1 cellular context compared by ENCODE assay signal in the genomic region with DNA sequence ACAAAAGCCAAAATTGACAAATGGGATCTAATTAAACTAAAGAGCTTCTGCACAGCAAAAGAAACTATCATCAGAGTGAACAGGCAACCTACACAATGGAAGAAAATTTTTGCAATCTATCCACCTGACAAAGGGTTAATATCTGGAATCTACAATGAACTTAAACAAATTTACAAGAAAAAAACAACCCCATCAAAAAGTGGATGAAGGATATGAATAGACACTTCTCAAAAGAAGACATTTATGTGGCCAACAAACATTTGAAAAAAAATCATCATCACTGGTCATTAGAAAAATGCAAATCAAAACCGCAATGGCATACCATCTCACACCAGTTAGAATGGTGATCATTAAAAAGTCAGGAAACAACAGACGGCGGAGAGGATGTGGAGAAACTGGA.
TF ChIP-seq lines count a peak whose summit lies in the region.
"Not testable (repeated sequence)": the region's sequence is repeated elsewhere in the genome, so short reads cannot be mapped to it uniquely, and the experiment has no call there.

No MANE protein-coding gene starts in this region.

- CTCF ChIA-PET in HEK293 (lab: Yijun Ruan, JAX) = not testable (repeated sequence)

- not testable (repeated sequence) for H3K36me3 ChIP-seq in HEK293 (ENCODE audit: control insufficient read depth in 2 of 2, insufficient read depth in 1 of 2, low read length in 2 of 2)

- H3K27ac ChIP-seq in HEK293 (ENCODE audit: extremely low read depth, low read depth, low read length) = not testable (repeated sequence)

- H3K4me3 ChIP-seq in HEK293 (ENCODE audit: low read depth, low read length) = not testable (repeated sequence)

- TF ChIP-seq CTCF in HEK293 (tag by site-specific recombination; IDR thresholded peaks at IDR 0.05) = not testable (repeated sequence)

- POLR2A ChIA-PET in HEK293 (lab: Yijun Ruan, JAX) = not testable (repeated sequence)

- H3K4me1 ChIP-seq in HEK293 (ENCODE audit: control insufficient read depth, insufficient read depth, low read length) = not testable (repeated sequence)

- H3K9me3 ChIP-seq in HEK293 (ENCODE audit: control insufficient read depth, insufficient read depth, low read depth, low read length) = not testable (repeated sequence)

TF ChIP-seq in HEK293, 187 proteins besides CTCF, POLR2A, EP300 and RAD21:
- peak; percentile 92 for TF ChIP-seq ZNF558 (tag by site-specific recombination; IDR thresholded peaks at IDR 0.05)
